In genomic region chr4:146485968-146486367, GRCh38 we compare ENCODE assay signal across 14 cellular contexts. TPM values are rescaled to one million over a fixed set of nuclear protein-coding genes. Genes with fewer than 3 reads are reported as not detected.
A peak's percentile ranks its signal among the peaks of the same experiment; 100 is the strongest.
DNase-seq lines count a peak whose midpoint lies in the region; ATAC-seq and TF ChIP-seq lines count a peak whose summit lies in the region.
"Had no signal": no experiment of that assay in that cellular context is flagged by ENCODE, and none has a peak within 500 bp of the region (broad histone marks: within the 10 kb centered on the region; RNA-seq: fewer than 3 reads in every experiment).

No MANE protein-coding gene starts in this region.

- ATAC-seq in GM18907 (IDR thresholded peaks at IDR 0.05; ENCODE audit: unreplicated experiment) (peak; percentile 79), HG02642 (IDR thresholded peaks at IDR 0.05; ENCODE audit: poor library complexity, unreplicated experiment) (peak; percentile 58), HG03432 (IDR thresholded peaks at IDR 0.05; ENCODE audit: unreplicated experiment) (peak; percentile 58)

- H3K27me3 ChIP-seq in A673 (replicated peaks; ENCODE audit: insufficient read depth, low read depth, low read length, poor library complexity) (no peaks in the 10 kb centered on the region), dorsolateral prefrontal cortex (no peaks in the 10 kb centered on the region)

- intact Hi-C loops in A673 (cut with micrococcal nuclease; ENCODE audit: unreplicated experiment) = no loop called here
- intact Hi-C loops in dorsolateral prefrontal cortex (cut with DNase I) = no loop called here

- no peak for TF ChIP-seq CTCF in A673 (conservative IDR thresholded peaks at IDR 0.05; ENCODE audit: low read depth, low read length)
- TF ChIP-seq CTCF in dorsolateral prefrontal cortex (IDR thresholded peaks at IDR 0.05 in 54 of 56, conservative IDR thresholded peaks at IDR 0.05 in 2 of 56; ENCODE audit: low read depth in 1 of 56, partially characterized antibody in 56 of 56) = no peak

- POLR2A ChIA-PET in A673 (lab: Charles Lee; ENCODE audit: low non-redundant PET) = no interaction called here

- H3K4me1 ChIP-seq in A673 (ENCODE audit: insufficient read depth, low read length, poor library complexity, severe bottlenecking) = peaks cover 54% of the 10 kb centered on the region

- H3K4me3 ChIP-seq in A673 (ENCODE audit: low read depth, low read length, poor library complexity, severe bottlenecking) = no peak overlapping the region
- H3K4me3 ChIP-seq in dorsolateral prefrontal cortex = no peak overlapping the region

- no peak for DNase-seq in A673 (ENCODE audit: low spot score)
- DNase-seq in middle frontal gyrus (ENCODE audit: extremely low spot score, low spot score) = no peak
- no peak for DNase-seq in NCI-H345 treated with DMSO at 0.1 percent for 48 hours (lab: John Stamatoyannopoulos, UW; ENCODE audit: unreplicated experiment)
- no peak for DNase-seq in DMS 273 treated with DMSO at 0.1 percent for 48 hours (lab: John Stamatoyannopoulos, UW)
- no peak for DNase-seq in dorsolateral prefrontal cortex
- DNase-seq: activated CD4-positive, alpha-beta T cell treated with anti-CD3 and anti-CD28 coated beads for 48 hours; activated T-cell treated with anti-CD3 and anti-CD28 coated beads, Interleukin-2, amount 50 U/mL, for 48 hours; SHP77 treated with DMSO at 0.1 percent for 48 hours; stimulated activated naive CD4-positive, alpha-beta T cell treated with Interleukin-2 at 50 U/mL for 16 hours; T-helper 9 cell had no signal

- peak overlapping the region; percentile 98 for H3K27ac ChIP-seq in A673 (ENCODE audit: low read depth, low read length, poor library complexity, severe bottlenecking)
- no peak overlapping the region for H3K27ac ChIP-seq in dorsolateral prefrontal cortex
- H3K27ac ChIP-seq: epithelial cell of prostate had no signal

- no TSS peak for BruUV-seq in A673 (replicated peaks; lab: Mats Ljungman, UMichigan)

- peaks cover 33% of the 10 kb centered on the region for H3K36me3 ChIP-seq in A673 (ENCODE audit: insufficient read depth, low read length, poor library complexity, severe bottlenecking)

- CTCF ChIA-PET in A673 (lab: Charles Lee) = no interaction called here

- H3K9me3 ChIP-seq in A673 (ENCODE audit: low read depth, low read length, poor library complexity, severe bottlenecking) = peaks cover 20% of the 10 kb centered on the region

RNA-seq across cellular contexts. Expression of gene SLC10A7, which starts 35.8 kb away (rescaled TPM):
- total RNA-seq in A673 (2021) = 37.1 and 41.1 TPM in 2 replicates
- 10 to 100 TPM in 82 of 120 experiments, 1 to 10 TPM in 38; 6.6 to 19.1 (median 11.3) TPM for total RNA-seq in dorsolateral prefrontal cortex
